ENCODE assay signal across 1 cellular context in the genomic region with DNA sequence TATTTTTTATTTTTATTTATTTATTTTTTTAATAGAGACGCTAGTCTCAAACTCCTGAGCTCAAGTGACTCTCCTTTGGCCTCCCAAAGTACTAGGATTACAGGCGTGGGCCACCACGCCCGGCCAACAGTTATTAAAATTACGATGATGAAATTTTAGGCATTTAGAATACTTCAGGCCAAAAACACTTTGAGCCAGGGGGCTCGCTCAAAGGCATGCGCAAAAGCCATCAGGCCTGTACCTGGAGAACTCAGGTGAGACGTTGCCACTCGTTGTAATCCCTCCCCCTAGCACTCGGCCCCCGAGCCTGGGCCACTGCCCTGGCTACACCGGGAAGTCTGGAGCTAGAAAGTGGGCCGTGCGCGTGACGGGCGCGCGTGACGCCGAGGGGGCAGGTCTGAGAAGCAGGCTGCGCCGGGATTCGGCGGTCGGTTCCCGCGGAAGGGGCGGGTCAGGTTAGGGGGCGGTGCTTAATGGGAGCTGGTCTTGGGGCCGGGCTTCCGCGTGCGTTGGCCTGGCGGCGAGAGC.
TF ChIP-seq lines count a peak whose summit lies in the region.

No MANE protein-coding gene starts in this region.

TF ChIP-seq in K562, 482 proteins besides CTCF, POLR2A, EP300 and RAD21 (continued from another document and continues in another):
- no peak for TF ChIP-seq CHD7 (IDR thresholded peaks at IDR 0.05; ENCODE audit: low read depth, low read length)
- TF ChIP-seq ARHGAP35 (IDR thresholded peaks at IDR 0.05; ENCODE audit: partially characterized antibody): no peak
- TF ChIP-seq SMAD3 (CRISPR knock-in tag; conservative IDR thresholded peaks at IDR 0.05): no peak
- TF ChIP-seq ZNF282 (CRISPR knock-in tag; IDR thresholded peaks at IDR 0.05): no peak
- no peak for TF ChIP-seq ZBTB17 (CRISPR knock-in tag; IDR thresholded peaks at IDR 0.05)
- TF ChIP-seq MAFF (IDR thresholded peaks at IDR 0.05; ENCODE audit: low read length): no peak
- TF ChIP-seq HSF4 (CRISPR knock-in tag; IDR thresholded peaks at IDR 0.05; ENCODE audit: borderline replicate concordance): no peak
- peak; percentile 51; the same call in 1 of the 2 replicates for TF ChIP-seq ZBTB40 (IDR thresholded peaks at IDR 0.05)
- TF ChIP-seq ZBTB40 (CRISPR knock-in tag; IDR thresholded peaks at IDR 0.05): no peak
- TF ChIP-seq FUS (optimal IDR thresholded peaks at IDR 0.05; ENCODE audit: low read depth, low read length): no peak
- no peak for TF ChIP-seq FOS (IDR thresholded peaks at IDR 0.05; ENCODE audit: extremely low read depth, insufficient read length)
- TF ChIP-seq ZNF165 (CRISPR knock-in tag; IDR thresholded peaks at IDR 0.05; ENCODE audit: borderline replicate concordance): no peak
- TF ChIP-seq PPARD (CRISPR knock-in tag; IDR thresholded peaks at IDR 0.05): no peak
- TF ChIP-seq CBX5 (IDR thresholded peaks at IDR 0.05; ENCODE audit: borderline replicate concordance, low read depth): no peak
- TF ChIP-seq ADNP (tag; IDR thresholded peaks at IDR 0.05): no peak
- peak; percentile 88 for TF ChIP-seq SAFB (IDR thresholded peaks at IDR 0.05; ENCODE audit: borderline replicate concordance, low read depth, low read length)
- no peak for TF ChIP-seq ZNF140 (CRISPR knock-in tag; IDR thresholded peaks at IDR 0.05)
- no peak for TF ChIP-seq NR2C1 (IDR thresholded peaks at IDR 0.05)
- no peak for TF ChIP-seq NR2C1 (tag; IDR thresholded peaks at IDR 0.05)
- no peak for TF ChIP-seq IRF1 (CRISPR knock-in tag; IDR thresholded peaks at IDR 0.05; ENCODE audit: borderline replicate concordance)
- no peak for TF ChIP-seq SRSF3 (IDR thresholded peaks at IDR 0.05; ENCODE audit: insufficient read depth, low read length)
- no peak for TF ChIP-seq ZBTB26 (CRISPR knock-in tag; IDR thresholded peaks at IDR 0.05)
- no peak for TF ChIP-seq STAT5B (CRISPR knock-in tag; IDR thresholded peaks at IDR 0.05)
- TF ChIP-seq CHD1 (IDR thresholded peaks at IDR 0.05; ENCODE audit: low read length): no peak
- TF ChIP-seq PCBP2 (IDR thresholded peaks at IDR 0.05; ENCODE audit: low read depth, low read length, poor library complexity, severe bottlenecking): no peak
- TF ChIP-seq SMARCC2 (IDR thresholded peaks at IDR 0.05; ENCODE audit: low read depth): no peak
- TF ChIP-seq FOXP1 (CRISPR knock-in tag; IDR thresholded peaks at IDR 0.05): no peak
- TF ChIP-seq, protein P1, sequence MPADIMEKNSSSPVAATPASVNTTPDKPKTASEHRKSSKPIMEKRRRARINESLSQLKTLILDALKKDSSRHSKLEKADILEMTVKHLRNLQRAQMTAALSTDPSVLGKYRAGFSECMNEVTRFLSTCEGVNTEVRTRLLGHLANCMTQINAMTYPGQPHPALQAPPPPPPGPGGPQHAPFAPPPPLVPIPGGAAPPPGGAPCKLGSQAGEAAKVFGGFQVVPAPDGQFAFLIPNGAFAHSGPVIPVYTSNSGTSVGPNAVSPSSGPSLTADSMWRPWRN (IDR thresholded peaks at IDR 0.05; ENCODE audit: low read depth): peak; percentile 45; the same call in 1 of the 2 replicates
- no peak for TF ChIP-seq FOXO4 (CRISPR knock-in tag; IDR thresholded peaks at IDR 0.05)
